Comparison of ENCODE assay signal across 33 cellular contexts in the genomic region with DNA sequence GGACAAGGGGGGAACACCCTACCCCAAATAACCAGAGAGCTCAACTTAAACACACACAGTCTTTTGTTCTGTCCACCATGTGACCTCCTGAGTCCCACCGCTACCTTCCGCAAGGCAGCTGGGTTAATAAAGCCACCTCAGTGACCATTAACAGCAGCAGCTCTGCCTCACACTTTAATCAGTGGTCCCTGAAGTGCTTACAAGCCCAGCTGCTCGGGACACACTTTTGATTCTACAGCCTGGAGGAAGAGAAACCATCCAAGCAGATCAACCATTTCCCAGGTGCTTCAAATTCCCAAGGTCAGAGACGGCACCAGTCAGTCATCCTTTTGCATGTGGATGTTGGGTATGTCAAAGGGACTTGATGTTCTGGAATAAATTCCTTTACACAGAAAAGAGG.
DNase-seq lines count a peak whose midpoint lies in the region; ATAC-seq and TF ChIP-seq lines count a peak whose summit lies in the region.
"Had no signal": no experiment of that assay in that cellular context is flagged by ENCODE, and none has a peak within 500 bp of the region (broad histone marks: within the 10 kb centered on the region; RNA-seq: fewer than 3 reads in every experiment).

No MANE protein-coding gene starts in this region.

- ATAC-seq in GM18867 (IDR thresholded peaks at IDR 0.05; ENCODE audit: unreplicated experiment) (no peak), GM18517 (IDR thresholded peaks at IDR 0.05; ENCODE audit: unreplicated experiment) (no peak)
- ATAC-seq: activated CD4-positive, CD25-positive, alpha-beta regulatory T cell treated with anti-CD3 and anti-CD28 coated beads, Interleukin-2, amount 50 U/mL, for 24 hours; activated CD8-positive, alpha-beta T cell treated with anti-CD3 and anti-CD28 coated beads for 36 hours; foreskin keratinocyte; GM23338; Right ventricle myocardium inferior had no signal

- H3K36me3 ChIP-seq in thyroid gland: no peaks in the 10 kb centered on the region
- H3K36me3 ChIP-seq: lower lobe of right lung, tibial nerve had no signal

- intact Hi-C loops in thyroid gland (cut with DNase I): no loop called here

- H3K9me3 ChIP-seq in thyroid gland: no peaks in the 10 kb centered on the region
- H3K9me3 ChIP-seq: lower lobe of right lung, mucosa of descending colon, tibial nerve had no signal

- POLR2A ChIA-PET in RWPE1 (lab: Yijun Ruan, JAX; ENCODE audit: low non-redundant PET): no interaction called here

- TF ChIP-seq CTCF in RWPE1 (conservative IDR thresholded peaks at IDR 0.05; ENCODE audit: low read depth): no peak
- TF ChIP-seq CTCF in thyroid gland (IDR thresholded peaks at IDR 0.05): no peak

- WGBS in thyroid gland, 2 donors: 25 to 48% methylated on average over 4 of the region's 4 CpGs

- DNase-seq in NCI-H748 (lab: John Stamatoyannopoulos, UW; ENCODE audit: unreplicated experiment) (peak; percentile 43), NCI-H748 treated with DMSO at 0.1 percent for 48 hours (lab: John Stamatoyannopoulos, UW) (no peak), RWPE1 (ENCODE audit: low spot score) (no peak), left kidney (ENCODE audit: low read depth, low spot score) (peak; percentile 89), thyroid gland (peak; percentile 56 to 64), NCI-H1417 treated with DMSO at 0.1 percent for 48 hours (lab: John Stamatoyannopoulos, UW) (no peak)
- DNase-seq: activated CD8-positive, alpha-beta memory T cell treated with anti-CD3 and anti-CD28 coated beads, Interleukin-2, amount 50 U/mL, for 48 hours; activated CD8-positive, alpha-beta T cell treated with anti-CD3 and anti-CD28 coated beads for 36 hours; activated naive CD4-positive, alpha-beta T cell treated with Interleukin-2 at 50 U/mL for 16 hours; Calu3; caudate nucleus; DMS79 treated with DMSO at 0.1 percent for 48 hours; erythroblast; foreskin keratinocyte; GDM1; NCI-H1048; NCI-H187 treated with DMSO at 0.1 percent for 48 hours; NCI-H510A; NK-92 treated with Interleukin-12 subunit alpha and Interleukin-12 subunit beta, amount 100 ng/mL, for 24 hours; stimulated activated CD4-positive, alpha-beta T cell treated with anti-CD3 and anti-CD28 coated beads, Interleukin-12 subunit alpha, Interleukin-12 subunit beta, amount 100 ng/mL, for 4 hours; stimulated activated CD4-positive, alpha-beta T cell treated with anti-CD3 and anti-CD28 coated beads, Interleukin-2, amount 100 ng/mL, for 48 hours; T-helper 2 cell had no signal

- CTCF ChIA-PET in RWPE1 (lab: Yijun Ruan, JAX): no interaction called here

- peaks cover 16 to 34% of the 10 kb centered on the region in 2 donors for H3K4me1 ChIP-seq in thyroid gland
- H3K4me1 ChIP-seq: parathyroid adenoma, tibial nerve had no signal

- no peak overlapping the region for H3K4me3 ChIP-seq in thyroid gland (replicated peaks in 1 of 3)
- H3K4me3 ChIP-seq: GM23338, lower lobe of right lung, mucosa of descending colon, tibial nerve had no signal

- H3K27ac ChIP-seq in RWPE1 (peak overlapping the region; percentile 34; the same call in 1 of the 2 replicates), thyroid gland (peak overlapping the region; percentile 53 to 81 (median 75))
- H3K27ac ChIP-seq: 22Rv1, C4-2B, foreskin keratinocyte, lower lobe of right lung, parathyroid adenoma, tibial nerve had no signal

- H3K27me3 ChIP-seq in thyroid gland: no peaks in the 10 kb centered on the region
- H3K27me3 ChIP-seq: foreskin keratinocyte, tibial nerve had no signal

- no peak for TF ChIP-seq POLR2A in thyroid gland (IDR thresholded peaks at IDR 0.05)

Comparison
In these comparisons a context has a peak if more than half of its experiments do, and no peak if none do; other contexts are left out.
1. DNase-seq: peak in NCI-H748 (single experiment), left kidney (single experiment) and thyroid gland (2 of 2); none in NCI-H748 treated with DMSO at 0.1 percent for 48 hours (single experiment), RWPE1 (single experiment) and NCI-H1417 treated with DMSO at 0.1 percent for 48 hours (single experiment).